Comparison of ENCODE assay signal across 1 cellular context in genomic region chr20:47263080-47263479, GRCh38.
TF ChIP-seq lines count a peak whose summit lies in the region.

No MANE protein-coding gene starts in this region.

TF ChIP-seq in GM23338, 12 proteins besides CTCF, POLR2A, EP300 and RAD21 (continued from another document):
- TF ChIP-seq ZNF462 (CRISPR knock-in tag; IDR thresholded peaks at IDR 0.05) (no peak), NANOG (IDR thresholded peaks at IDR 0.05; ENCODE audit: borderline replicate concordance) (no peak), JUNB (IDR thresholded peaks at IDR 0.05; ENCODE audit: unreplicated experiment) (no peak), ETS1 (IDR thresholded peaks at IDR 0.05) (no peak)
TF ChIP-seq in GM23338: peak in this region for 0.
